Comparison of ENCODE assay signal across 28 cellular contexts in genomic region chr21:33797565-33797964, GRCh38.
"Had no signal": no experiment of that assay in that cellular context is flagged by ENCODE, and none has a peak within 500 bp of the region (broad histone marks: within the 10 kb centered on the region; RNA-seq: fewer than 3 reads in every experiment).

No MANE protein-coding gene starts in this region.

- H3K9me3 Mint-ChIP-seq: activated CD4-positive, alpha-beta memory T cell treated with anti-CD3 and anti-CD28 coated beads, Interleukin-2, amount 10 ng/mL, durations not matched to agents 7 days and 5 days; activated CD4-positive, alpha-beta T cell treated with anti-CD3 and anti-CD28 coated beads, Interleukin-2, amount 10 ng/mL, durations not matched to agents 7 days and 5 days; activated naive CD4-positive, alpha-beta T cell treated with anti-CD3 and anti-CD28 coated beads, Interleukin-2, amount 50 U/mL, for 24 hours; activated naive CD8-positive, alpha-beta T cell treated with anti-CD3 and anti-CD28 coated beads for 36 hours; activated naive CD8-positive, alpha-beta T cell treated with anti-CD3 and anti-CD28 coated beads, Interleukin-2, amount 50 U/mL, for 24 hours; activated T-cell treated with anti-CD3 and anti-CD28 coated beads, Interleukin-2, amount 50 U/mL, for 24 hours; activated T-cell treated with anti-CD3 and anti-CD28 coated beads, Interleukin-2, amount 50 U/mL, for 72 hours; central memory CD8-positive, alpha-beta T cell; dendritic cell treated with granulocyte-macrophage colony-stimulating factor and Interleukin-4, amounts not matched to agents 40 ng/mL and 50 ng/mL, for 4 days; endodermal cell; T-helper 2 cell treated with Interferon-gamma antibody and Interleukin-4, amounts not matched to agents 5 μg/mL and 100 μg/mL, for 36 hours had no signal

- H3K27me3 ChIP-seq: brain microvascular endothelial cell, dorsolateral prefrontal cortex had no signal

- H3K36me3 Mint-ChIP-seq: activated naive CD4-positive, alpha-beta T cell treated with anti-CD3 and anti-CD28 coated beads, Interleukin-2, amount 50 U/mL, for 24 hours; activated naive CD8-positive, alpha-beta T cell treated with anti-CD3 and anti-CD28 coated beads for 36 hours had no signal

- H3K4me1 Mint-ChIP-seq: activated CD4-positive, alpha-beta memory T cell treated with anti-CD3 and anti-CD28 coated beads, Interleukin-2, amount 10 ng/mL, durations not matched to agents 7 days and 5 days; activated CD4-positive, alpha-beta T cell treated with anti-CD3 and anti-CD28 coated beads, Interleukin-2, amount 10 ng/mL, durations not matched to agents 7 days and 5 days; activated naive CD4-positive, alpha-beta T cell treated with anti-CD3 and anti-CD28 coated beads, Interleukin-2, amount 50 U/mL, for 24 hours; activated naive CD8-positive, alpha-beta T cell treated with anti-CD3 and anti-CD28 coated beads for 36 hours; activated naive CD8-positive, alpha-beta T cell treated with anti-CD3 and anti-CD28 coated beads, Interleukin-2, amount 50 U/mL, for 24 hours; central memory CD8-positive, alpha-beta T cell; T-helper 17 cell had no signal

- ATAC-seq: activated naive CD8-positive, alpha-beta T cell treated with anti-CD3 and anti-CD28 coated beads, Interleukin-2, amount 50 U/mL, for 24 hours; activated T-cell treated with anti-CD3 and anti-CD28 coated beads, Interleukin-2, amount 50 U/mL, for 72 hours; esophagus mucosa; T-helper 17 cell had no signal

- DNase-seq: activated CD4-positive, alpha-beta memory T cell treated with anti-CD3 and anti-CD28 coated beads, Interleukin-2, amount 10 ng/mL, durations not matched to agents 7 days and 5 days; activated CD4-positive, alpha-beta T cell treated with anti-CD3 and anti-CD28 coated beads for 1 hour; activated CD4-positive, alpha-beta T cell treated with anti-CD3 and anti-CD28 coated beads for 4 hours; activated CD4-positive, alpha-beta T cell treated with anti-CD3 and anti-CD28 coated beads, Interleukin-2, amount 10 ng/mL, durations not matched to agents 7 days and 5 days; activated CD4-positive, alpha-beta T cell treated with anti-CD3 and anti-CD28 coated beads, Interleukin-2, amount 50 U/mL, for 4 hours; activated CD4-positive, CD25-positive, alpha-beta regulatory T cell; activated CD8-positive, alpha-beta memory T cell treated with anti-CD3 and anti-CD28 coated beads, Interleukin-2, amount 50 U/mL, for 48 hours; activated gamma-delta T cell treated with Interleukin-2 at 50 U/mL for 16 hours; activated naive CD4-positive, alpha-beta T cell treated with Interleukin-2 at 50 U/mL for 16 hours; activated naive CD8-positive, alpha-beta T cell treated with anti-CD3 and anti-CD28 coated beads for 36 hours; activated naive CD8-positive, alpha-beta T cell treated with anti-CD3 and anti-CD28 coated beads, Interleukin-2, amount 50 U/mL, for 24 hours; activated T-cell treated with anti-CD3 and anti-CD28 coated beads for 4 hours; activated T-cell treated with anti-CD3 and anti-CD28 coated beads, Interleukin-2, amount 50 U/mL, for 24 hours; activated T-cell treated with anti-CD3 and anti-CD28 coated beads, Interleukin-2, amount 50 U/mL, for 72 hours; brain microvascular endothelial cell; dorsolateral prefrontal cortex; effector memory CD4-positive, alpha-beta T cell; endodermal cell; foreskin fibroblast; T-helper 1 cell; T-helper 17 cell; T1000 had no signal

- H3K4me3 ChIP-seq: coronary artery, dorsolateral prefrontal cortex had no signal

- H3K27ac Mint-ChIP-seq: activated CD4-positive, alpha-beta memory T cell treated with anti-CD3 and anti-CD28 coated beads, Interleukin-2, amount 10 ng/mL, durations not matched to agents 7 days and 5 days; activated CD4-positive, alpha-beta T cell treated with anti-CD3 and anti-CD28 coated beads, Interleukin-2, amount 10 ng/mL, durations not matched to agents 7 days and 5 days; activated naive CD8-positive, alpha-beta T cell treated with anti-CD3 and anti-CD28 coated beads for 36 hours; activated naive CD8-positive, alpha-beta T cell treated with anti-CD3 and anti-CD28 coated beads, Interleukin-2, amount 50 U/mL, for 24 hours; activated T-cell treated with anti-CD3 and anti-CD28 coated beads, Interleukin-2, amount 50 U/mL, for 24 hours; activated T-cell treated with anti-CD3 and anti-CD28 coated beads, Interleukin-2, amount 50 U/mL, for 72 hours; dendritic cell treated with granulocyte-macrophage colony-stimulating factor and Interleukin-4, amounts not matched to agents 40 ng/mL and 50 ng/mL, for 4 days; endodermal cell; T-helper 17 cell; T-helper 2 cell treated with Interferon-gamma antibody and Interleukin-4, amounts not matched to agents 5 μg/mL and 100 μg/mL, for 36 hours had no signal

- H3K4me3 Mint-ChIP-seq: activated CD4-positive, alpha-beta memory T cell treated with anti-CD3 and anti-CD28 coated beads, Interleukin-2, amount 10 ng/mL, durations not matched to agents 7 days and 5 days; activated CD4-positive, alpha-beta T cell treated with anti-CD3 and anti-CD28 coated beads, Interleukin-2, amount 10 ng/mL, durations not matched to agents 7 days and 5 days; activated naive CD4-positive, alpha-beta T cell treated with anti-CD3 and anti-CD28 coated beads, Interleukin-2, amount 50 U/mL, for 24 hours; activated naive CD8-positive, alpha-beta T cell treated with anti-CD3 and anti-CD28 coated beads for 36 hours; activated naive CD8-positive, alpha-beta T cell treated with anti-CD3 and anti-CD28 coated beads, Interleukin-2, amount 50 U/mL, for 24 hours; activated T-cell treated with anti-CD3 and anti-CD28 coated beads, Interleukin-2, amount 50 U/mL, for 24 hours; activated T-cell treated with anti-CD3 and anti-CD28 coated beads, Interleukin-2, amount 50 U/mL, for 72 hours; central memory CD8-positive, alpha-beta T cell; dendritic cell treated with granulocyte-macrophage colony-stimulating factor and Interleukin-4, amounts not matched to agents 40 ng/mL and 50 ng/mL, for 4 days; endodermal cell; T-helper 17 cell; T-helper 2 cell treated with Interferon-gamma antibody and Interleukin-4, amounts not matched to agents 5 μg/mL and 100 μg/mL, for 36 hours had no signal

- H3K27me3 Mint-ChIP-seq: activated CD4-positive, alpha-beta memory T cell treated with anti-CD3 and anti-CD28 coated beads, Interleukin-2, amount 10 ng/mL, durations not matched to agents 7 days and 5 days; activated naive CD8-positive, alpha-beta T cell treated with anti-CD3 and anti-CD28 coated beads for 36 hours; activated naive CD8-positive, alpha-beta T cell treated with anti-CD3 and anti-CD28 coated beads, Interleukin-2, amount 50 U/mL, for 24 hours; activated T-cell treated with anti-CD3 and anti-CD28 coated beads, Interleukin-2, amount 50 U/mL, for 24 hours; dendritic cell treated with granulocyte-macrophage colony-stimulating factor and Interleukin-4, amounts not matched to agents 40 ng/mL and 50 ng/mL, for 4 days; T-helper 17 cell had no signal

- H3K27ac ChIP-seq: brain microvascular endothelial cell, coronary artery had no signal
